ENCODE assay signal across 17 cellular contexts in genomic region chr5:36300927-36301540, GRCh38. TPM values are rescaled to one million over a fixed set of nuclear protein-coding genes. Genes with fewer than 3 reads are reported as not detected.
DNase-seq lines count a peak whose midpoint lies in the region; TF ChIP-seq lines count a peak whose summit lies in the region.
"Had no signal": no experiment of that assay in that cellular context is flagged by ENCODE, and none has a peak within 500 bp of the region (broad histone marks: within the 10 kb centered on the region; RNA-seq: fewer than 3 reads in every experiment).

No MANE protein-coding gene starts in this region.

- H2AFZ ChIP-seq in GM23248, result 0 out of 2 replicates have a peak overlapping the region, but pooled peaks have one; percentile 32
- H2AFZ ChIP-seq: neural progenitor cell had no signal

- CTCF ChIA-PET in activated CD4-positive, alpha-beta memory T cell treated with anti-CD3 and anti-CD28 coated beads for 36 hours (lab: Charles Lee), result interaction anchor here (0.8 to 1.7 kb wide), 4 partner anchors 36 to 222 kb away, joined by 3 to 5 read pairs (median 3); no protein-coding TSS in a partner anchor

- peaks cover 43% of the 10 kb centered on the region for H3F3A ChIP-seq in GM23248 (ENCODE audit: insufficient read depth)

- peaks cover 9% of the 10 kb centered on the region for H3K4me1 Mint-ChIP-seq in activated naive CD8-positive, alpha-beta T cell treated with anti-CD3 and anti-CD28 coated beads for 36 hours
- H3K4me1 Mint-ChIP-seq in activated CD4-positive, alpha-beta memory T cell treated with anti-CD3 and anti-CD28 coated beads for 36 hours (ENCODE audit: low read depth), result peaks cover 5% of the 10 kb centered on the region
- H3K4me1 Mint-ChIP-seq: activated naive CD4-positive, alpha-beta T cell treated with anti-CD3 and anti-CD28 coated beads, Interleukin-2, amount 10 ng/mL, durations not matched to agents 7 days and 5 days; endodermal cell had no signal

- H3K27me3 Mint-ChIP-seq in activated naive CD8-positive, alpha-beta T cell treated with anti-CD3 and anti-CD28 coated beads for 36 hours, result peaks cover 11% of the 10 kb centered on the region
- peaks cover 14% of the 10 kb centered on the region for H3K27me3 Mint-ChIP-seq in activated CD4-positive, alpha-beta memory T cell treated with anti-CD3 and anti-CD28 coated beads for 36 hours

- H3K36me3 Mint-ChIP-seq in activated naive CD8-positive, alpha-beta T cell treated with anti-CD3 and anti-CD28 coated beads for 36 hours, result no peaks in the 10 kb centered on the region
- H3K36me3 Mint-ChIP-seq in activated CD4-positive, alpha-beta memory T cell treated with anti-CD3 and anti-CD28 coated beads for 36 hours, result no peaks in the 10 kb centered on the region
- H3K36me3 Mint-ChIP-seq: activated naive CD4-positive, alpha-beta T cell treated with anti-CD3 and anti-CD28 coated beads, Interleukin-2, amount 10 ng/mL, durations not matched to agents 7 days and 5 days; CD4-positive, CD25-positive, alpha-beta regulatory T cell; neural progenitor cell had no signal

- POLR2A ChIA-PET in activated CD4-positive, alpha-beta memory T cell treated with anti-CD3 and anti-CD28 coated beads for 36 hours (lab: Charles Lee), result no interaction called here

- H3K79me2 ChIP-seq in GM23248 (ENCODE audit: insufficient read depth), result no peaks in the 10 kb centered on the region

- no peak overlapping the region for H3K4me3 Mint-ChIP-seq in activated naive CD8-positive, alpha-beta T cell treated with anti-CD3 and anti-CD28 coated beads for 36 hours
- H3K4me3 Mint-ChIP-seq in activated CD4-positive, alpha-beta memory T cell treated with anti-CD3 and anti-CD28 coated beads for 36 hours, result no peak overlapping the region
- H3K4me3 Mint-ChIP-seq: activated naive CD4-positive, alpha-beta T cell treated with anti-CD3 and anti-CD28 coated beads, Interleukin-2, amount 10 ng/mL, durations not matched to agents 7 days and 5 days; CD4-positive, CD25-positive, alpha-beta regulatory T cell; endodermal cell; neural progenitor cell had no signal

- no peaks in the 10 kb centered on the region for H3K27me3 ChIP-seq in GM23248 (replicated peaks; ENCODE audit: insufficient read depth)
- H3K27me3 ChIP-seq in adipocyte (replicated peaks; ENCODE audit: control insufficient read depth, insufficient read depth, low read length), result no peaks in the 10 kb centered on the region
- H3K27me3 ChIP-seq in right atrium auricular region, result no peaks in the 10 kb centered on the region
- H3K27me3 ChIP-seq in skeletal muscle tissue (ENCODE audit: control insufficient read depth in 3 of 3, insufficient read depth in 3 of 3, low read length in 3 of 3), result no peaks in the 10 kb centered on the region
- peaks cover 3% of the 10 kb centered on the region for H3K27me3 ChIP-seq in effector memory CD4-positive, alpha-beta T cell (replicated peaks; ENCODE audit: control insufficient read depth, insufficient read depth, low read length, poor library complexity, severe bottlenecking)
- H3K27me3 ChIP-seq: neural progenitor cell had no signal

- WGBS in GM23248 (ENCODE audit: low coverage in 1 of 2, low lambda C conversion rate in 2 of 2, missing lambda C conversion rate in 2 of 2), 2 experiments, result 1 to 2% methylated on average over 4 of the region's 4 CpGs

- in situ Hi-C loops in GM23248 (cut with MboI), result no loop called here

- no peak for TF ChIP-seq CTCF in right atrium auricular region (IDR thresholded peaks at IDR 0.05)

- H3K27ac ChIP-seq in GM23248 (no peak overlapping the region), right atrium auricular region (peak overlapping the region; percentile 59 to 79), skeletal muscle tissue (ENCODE audit: low read depth, low read length) (peak overlapping the region; percentile 40)
- no peak overlapping the region for H3K27ac ChIP-seq in effector memory CD4-positive, alpha-beta T cell (ENCODE audit: insufficient read depth, low read length, poor library complexity, severe bottlenecking)
- H3K27ac ChIP-seq: neural progenitor cell had no signal

- no peaks in the 10 kb centered on the region for H4K20me1 ChIP-seq in GM23248 (ENCODE audit: insufficient read depth)

- no peaks in the 10 kb centered on the region for H3K9me2 ChIP-seq in GM23248 (ENCODE audit: insufficient read depth)

- H3K4me2 ChIP-seq in GM23248 (ENCODE audit: unreplicated experiment), result peak overlapping the region; percentile 63

- DNase-seq in GM23248 (peak; percentile 52), adipocyte (ENCODE audit: low read depth) (no peak), right atrium auricular region (ENCODE audit: low spot score) (no peak), NCI-H524 (lab: John Stamatoyannopoulos, UW) (no peak)
- DNase-seq in effector memory CD4-positive, alpha-beta T cell, result no peak
- no peak for DNase-seq in activated naive CD8-positive, alpha-beta T cell treated with anti-CD3 and anti-CD28 coated beads for 36 hours
- no peak for DNase-seq in activated CD4-positive, alpha-beta memory T cell treated with anti-CD3 and anti-CD28 coated beads for 36 hours
- DNase-seq: activated CD4-positive, alpha-beta T cell treated with anti-CD3 and anti-CD28 coated beads for 4 hours; activated naive CD4-positive, alpha-beta T cell treated with anti-CD3 and anti-CD28 coated beads, Interleukin-2, amount 10 ng/mL, durations not matched to agents 7 days and 5 days; endodermal cell; H7; NCI-H226; SHP77; stimulated activated CD4-positive, alpha-beta T cell treated with anti-CD3 and anti-CD28 coated beads, Interleukin-2, amount 100 ng/mL, for 48 hours had no signal

- H3K9me3 ChIP-seq in GM23248 (ENCODE audit: low read depth) (no peaks in the 10 kb centered on the region), adipocyte (ENCODE audit: control insufficient read depth, low read length) (no peaks in the 10 kb centered on the region), right atrium auricular region (no peaks in the 10 kb centered on the region), skeletal muscle tissue (ENCODE audit: control insufficient read depth in 3 of 3, low read length in 3 of 3) (no peaks in the 10 kb centered on the region)
- no peaks in the 10 kb centered on the region for H3K9me3 ChIP-seq in effector memory CD4-positive, alpha-beta T cell (ENCODE audit: control insufficient read depth, low read length)

- intact Hi-C loops in activated CD4-positive, alpha-beta memory T cell treated with anti-CD3 and anti-CD28 coated beads for 36 hours (cut with micrococcal nuclease), result no loop called here

- H3K36me3 ChIP-seq in GM23248 (ENCODE audit: low read depth) (no peaks in the 10 kb centered on the region), adipocyte (ENCODE audit: control insufficient read depth, insufficient read depth, low read length, severe bottlenecking) (no peaks in the 10 kb centered on the region), right atrium auricular region (no peaks in the 10 kb centered on the region), skeletal muscle tissue (ENCODE audit: control insufficient read depth in 3 of 3, insufficient read depth in 3 of 3, low read length in 3 of 3) (no peaks in the 10 kb centered on the region)
- H3K36me3 ChIP-seq in effector memory CD4-positive, alpha-beta T cell (ENCODE audit: control insufficient read depth, insufficient read depth, low read length), result no peaks in the 10 kb centered on the region
- H3K36me3 ChIP-seq: neural progenitor cell had no signal

- no peaks in the 10 kb centered on the region for H3K9me3 Mint-ChIP-seq in activated naive CD8-positive, alpha-beta T cell treated with anti-CD3 and anti-CD28 coated beads for 36 hours
- H3K9me3 Mint-ChIP-seq in activated CD4-positive, alpha-beta memory T cell treated with anti-CD3 and anti-CD28 coated beads for 36 hours, result no peaks in the 10 kb centered on the region
- H3K9me3 Mint-ChIP-seq: activated naive CD4-positive, alpha-beta T cell treated with anti-CD3 and anti-CD28 coated beads, Interleukin-2, amount 10 ng/mL, durations not matched to agents 7 days and 5 days; endodermal cell; neural progenitor cell had no signal

- peaks cover 31% of the 10 kb centered on the region for H3K4me1 ChIP-seq in GM23248 (ENCODE audit: insufficient read depth)
- H3K4me1 ChIP-seq in adipocyte (ENCODE audit: control insufficient read depth, insufficient read depth, low read length), result peaks cover 69% of the 10 kb centered on the region
- H3K4me1 ChIP-seq in right atrium auricular region, result peaks cover 0 to 26% of the 10 kb centered on the region in 2 donors
- H3K4me1 ChIP-seq in skeletal muscle tissue (ENCODE audit: control insufficient read depth in 3 of 3, insufficient read depth in 3 of 3, low read length in 3 of 3), result peaks cover 8 to 20% (median 18%) of the 10 kb centered on the region in 3 donors
- H3K4me1 ChIP-seq in effector memory CD4-positive, alpha-beta T cell (ENCODE audit: control insufficient read depth, insufficient read depth, low read length, poor library complexity, severe bottlenecking), result no peaks in the 10 kb centered on the region

- H3K4me3 ChIP-seq in GM23248 (peak overlapping the region; percentile 42), adipocyte (ENCODE audit: low read length) (peak overlapping the region; percentile 79), right atrium auricular region (peak overlapping the region; percentile 1 to 31), skeletal muscle tissue (ENCODE audit: low read length in 3 of 3) (peak overlapping the region in 2 of 3 donors; percentile 35 to 45)
- H3K4me3 ChIP-seq in effector memory CD4-positive, alpha-beta T cell (ENCODE audit: insufficient read depth, low read depth, low read length, poor library complexity, severe bottlenecking), result no peak overlapping the region
- H3K4me3 ChIP-seq: neural progenitor cell had no signal

- 0 out of 2 replicates have a peak overlapping the region, but pooled peaks have one; percentile 2 for H3K9ac ChIP-seq in GM23248
- peak overlapping the region; percentile 72 for H3K9ac ChIP-seq in adipocyte (ENCODE audit: low read length)
- peak overlapping the region; percentile 32 to 55 (median 48) for H3K9ac ChIP-seq in skeletal muscle tissue (ENCODE audit: low read depth in 1 of 3, low read length in 3 of 3)
- H3K9ac ChIP-seq: neural progenitor cell had no signal

- H3K27ac Mint-ChIP-seq in activated naive CD8-positive, alpha-beta T cell treated with anti-CD3 and anti-CD28 coated beads for 36 hours, result no peak overlapping the region
- no peak overlapping the region for H3K27ac Mint-ChIP-seq in activated CD4-positive, alpha-beta memory T cell treated with anti-CD3 and anti-CD28 coated beads for 36 hours
- H3K27ac Mint-ChIP-seq: activated naive CD4-positive, alpha-beta T cell treated with anti-CD3 and anti-CD28 coated beads, Interleukin-2, amount 10 ng/mL, durations not matched to agents 7 days and 5 days; endodermal cell; neural progenitor cell had no signal

RNA-seq across cellular contexts. Expression of gene RANBP3L, which starts 0.7 kb away (rescaled TPM):
- total RNA-seq in GM23248 (2014; rRNA removed; shearing (Covaris generic)), result not detected in 2 replicates
- polyA plus RNA-seq in GM23248 (2016; fragmentation: Nextera tagmentation; extraction: Ambion mirVana), result not detected in 2 replicates
- 1 to 10 TPM in 1 of 2 donors, under 1 TPM in 1; 0.98 to 1.7 TPM for total RNA-seq in right atrium auricular region
- total RNA-seq in skeletal muscle tissue, result 0.52 TPM
- under 1 TPM; 0.10 to 0.14 TPM for total RNA-seq in activated naive CD8-positive, alpha-beta T cell treated with anti-CD3 and anti-CD28 coated beads for 36 hours
- not detected for total RNA-seq in activated CD4-positive, alpha-beta memory T cell treated with anti-CD3 and anti-CD28 coated beads for 36 hours
- total RNA-seq: CD4-positive, CD25-positive, alpha-beta regulatory T cell; endodermal cell; H7 had no signal
- polyA plus RNA-seq: CD4-positive, CD25-positive, alpha-beta regulatory T cell had no signal

RNA-seq across cellular contexts. Expression of gene NADK2, which starts 59.3 kb away (rescaled TPM):
- 35.9 and 41.2 TPM in 2 replicates for total RNA-seq in GM23248 (2014; rRNA removed; shearing (Covaris generic))
- polyA plus RNA-seq in GM23248 (2016; fragmentation: Nextera tagmentation; extraction: Ambion mirVana), result 13.2 and 15.3 TPM in 2 replicates
- 10 to 100 TPM; 17.9 to 30.4 TPM for total RNA-seq in right atrium auricular region
- total RNA-seq in skeletal muscle tissue, result 27.1 TPM
- total RNA-seq in activated naive CD8-positive, alpha-beta T cell treated with anti-CD3 and anti-CD28 coated beads for 36 hours, result 10 to 100 TPM; 24.5 to 30.5 TPM
- 10 to 100 TPM; 16.6 to 18.0 TPM for total RNA-seq in activated CD4-positive, alpha-beta memory T cell treated with anti-CD3 and anti-CD28 coated beads for 36 hours

Comparison
In these comparisons a context has a peak if more than half of its experiments do, and no peak if none do; other contexts are left out.
1. H3K27ac ChIP-seq: peak in right atrium auricular region (2 of 2) and skeletal muscle tissue (single experiment); none in GM23248 (single experiment) and effector memory CD4-positive, alpha-beta T cell (single experiment).
2. H3K9ac ChIP-seq: peak in every context shown above with its lines; median percentile 72 in adipocyte; 48 in skeletal muscle tissue; 2 in GM23248.